In the genomic region with DNA sequence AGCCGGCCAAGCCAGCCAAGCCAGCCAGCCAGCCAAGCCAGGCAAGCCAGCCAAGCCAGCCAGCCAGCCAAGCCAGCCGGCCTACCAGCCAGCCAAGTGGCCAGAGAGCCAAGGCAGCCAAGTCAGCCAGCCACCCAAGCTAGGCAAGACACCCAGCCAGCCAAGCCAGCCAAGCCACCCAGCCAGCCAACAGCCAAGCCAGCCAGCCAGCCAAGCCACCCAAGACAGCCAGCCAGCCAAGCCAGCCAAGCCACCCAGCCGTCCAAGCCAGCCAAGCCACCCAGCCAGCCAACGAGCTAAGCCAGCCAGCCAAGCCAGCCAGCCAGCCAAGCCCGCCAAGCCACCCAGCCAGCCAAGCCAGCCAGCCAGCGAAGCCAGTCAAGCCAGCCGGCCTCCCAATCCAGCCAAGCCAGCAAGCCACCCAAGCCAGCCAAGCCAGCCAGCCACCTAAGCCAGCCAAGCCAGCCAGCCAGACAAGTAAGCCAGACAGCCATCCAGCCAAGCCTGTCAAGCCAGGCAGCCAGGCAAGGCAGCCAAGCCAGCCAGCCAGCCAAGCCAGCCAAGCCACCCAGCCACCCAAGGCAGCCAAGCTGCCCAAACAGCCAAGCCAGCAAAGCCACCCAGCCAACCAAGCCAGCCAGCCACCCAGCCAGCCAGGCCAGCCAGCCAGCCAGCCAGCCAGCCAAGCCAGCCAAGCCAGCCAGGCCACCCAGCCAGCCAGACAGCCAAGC, we compare ENCODE assay signal across 8 cellular contexts.
DNase-seq lines count a peak whose midpoint lies in the region; ATAC-seq and TF ChIP-seq lines count a peak whose summit lies in the region.

No MANE protein-coding gene starts in this region.

- peaks cover 0 to 5% (median 0%) of the 10 kb centered on the region in 6 donors for H3K4me1 ChIP-seq in spleen

- ATAC-seq in Right ventricle myocardium superior (ENCODE audit: poor library complexity) (peak; percentile 57), GM19395 (IDR thresholded peaks at IDR 0.05; ENCODE audit: unreplicated experiment) (no peak), GM21737 (IDR thresholded peaks at IDR 0.05; ENCODE audit: unreplicated experiment) (no peak)

- H3K9me3 Mint-ChIP-seq in activated CD4-positive, alpha-beta T cell treated with anti-CD3 and anti-CD28 coated beads, Interleukin-2, amount 10 ng/mL, durations not matched to agents 7 days and 5 days: peaks cover 8% of the 10 kb centered on the region

- H3K4me1 Mint-ChIP-seq in activated CD4-positive, alpha-beta T cell treated with anti-CD3 and anti-CD28 coated beads, Interleukin-2, amount 10 ng/mL, durations not matched to agents 7 days and 5 days: no peaks in the 10 kb centered on the region

- no peak overlapping the region for H3K27ac Mint-ChIP-seq in activated CD4-positive, alpha-beta T cell treated with anti-CD3 and anti-CD28 coated beads, Interleukin-2, amount 10 ng/mL, durations not matched to agents 7 days and 5 days

- H3K4me3 Mint-ChIP-seq in activated CD4-positive, alpha-beta T cell treated with anti-CD3 and anti-CD28 coated beads, Interleukin-2, amount 10 ng/mL, durations not matched to agents 7 days and 5 days: no peak overlapping the region

- TF ChIP-seq CTCF in GM13977 (IDR thresholded peaks at IDR 0.05; ENCODE audit: extremely low read depth, insufficient read depth, missing control alignments): no peak
- no peak for TF ChIP-seq CTCF in spleen (IDR thresholded peaks at IDR 0.05 in 8 of 11, conservative IDR thresholded peaks at IDR 0.05 in 3 of 11)

- POLR2A ChIA-PET in activated CD4-positive, alpha-beta T cell treated with anti-CD3 and anti-CD28 coated beads, Interleukin-2, amount 10 ng/mL, durations not matched to agents 7 days and 5 days (lab: Charles Lee): no interaction called here

- no peaks in the 10 kb centered on the region for H3K27me3 ChIP-seq in spleen (replicated peaks in 1 of 7)

- H3K27ac ChIP-seq in spleen: no peak overlapping the region

- no peaks in the 10 kb centered on the region for H3K36me3 ChIP-seq in spleen

- no peak for TF ChIP-seq POLR2A in spleen (IDR thresholded peaks at IDR 0.05)

- intact Hi-C loops in Right ventricle myocardium superior (cut with DNase I): no loop called here
- intact Hi-C loops in spleen (cut with DNase I; ENCODE audit: low total_unique reads): no loop called here

- no peaks in the 10 kb centered on the region for H3K36me3 Mint-ChIP-seq in activated CD4-positive, alpha-beta T cell treated with anti-CD3 and anti-CD28 coated beads, Interleukin-2, amount 10 ng/mL, durations not matched to agents 7 days and 5 days (ENCODE audit: low read depth)

- CTCF ChIA-PET in activated CD4-positive, alpha-beta T cell treated with anti-CD3 and anti-CD28 coated beads, Interleukin-2, amount 10 ng/mL, durations not matched to agents 7 days and 5 days (lab: Charles Lee): no interaction called here

- peak; percentile 69 for DNase-seq in GM13977 (ENCODE audit: low spot score)
- DNase-seq in activated CD4-positive, alpha-beta T cell treated with anti-CD3 and anti-CD28 coated beads, Interleukin-2, amount 10 ng/mL, durations not matched to agents 7 days and 5 days: peak; percentile 28
- peak; percentile 87 for DNase-seq in Right ventricle myocardium superior
- DNase-seq in spleen: peak; percentile 96
- no peak for DNase-seq in EL
- DNase-seq in retina: no peak

- 60 to 76% (median 74%) methylated on average over 7 of the region's 7 CpGs for WGBS in spleen, 5 donors

- in situ Hi-C loops in GM13977 (cut with MboI; ENCODE audit: low pct_unique_long_range_greater_than_20kb, low sequenced_read_pairs, unreplicated experiment): loop anchor here (10.0 kb wide), 1 partner anchor 46 kb away; no protein-coding TSS in a partner anchor

- no peaks in the 10 kb centered on the region for H3K27me3 Mint-ChIP-seq in activated CD4-positive, alpha-beta T cell treated with anti-CD3 and anti-CD28 coated beads, Interleukin-2, amount 10 ng/mL, durations not matched to agents 7 days and 5 days

- H3K9me3 ChIP-seq in spleen: peaks cover 0 to 50% (median 18%) of the 10 kb centered on the region in 8 donors

- H3K4me3 ChIP-seq in spleen: no peak overlapping the region

Comparison
In these comparisons a context has a peak if more than half of its experiments do, and no peak if none do; other contexts are left out.
1. DNase-seq: peak in GM13977 (single experiment), activated CD4-positive, alpha-beta T cell treated with anti-CD3 and anti-CD28 coated beads, Interleukin-2, amount 10 ng/mL, durations not matched to agents 7 days and 5 days (single experiment), Right ventricle myocardium superior (single experiment) and spleen (single experiment); none in EL (single experiment) and retina (single experiment).